10 cellular contexts compared by ENCODE assay signal in genomic region chr22:37243402-37244113, GRCh38. TPM values are rescaled to one million over a fixed set of nuclear protein-coding genes. Genes with fewer than 3 reads are reported as not detected.
DNase-seq lines count a peak whose midpoint lies in the region; ATAC-seq and TF ChIP-seq lines count a peak whose summit lies in the region.
"Had no signal": no experiment of that assay in that cellular context is flagged by ENCODE, and none has a peak within 500 bp of the region (broad histone marks: within the 10 kb centered on the region; RNA-seq: fewer than 3 reads in every experiment).

No MANE protein-coding gene starts in this region.

- no peaks in the 10 kb centered on the region for H4K20me1 ChIP-seq in osteoblast (ENCODE audit: insufficient read depth, low read length)

- DNase-seq in cardiac fibroblast (ENCODE audit: low read depth in 2 of 2) (no peak), osteoblast (ENCODE audit: insufficient read length, low spot score, missing footprints) (peak; percentile 52), COLO668 (lab: John Stamatoyannopoulos, UW; ENCODE audit: unreplicated experiment) (no peak), hepatic stellate cell (ENCODE audit: low spot score) (no peak), testis (no peak)

- H3K4me2 ChIP-seq in osteoblast (ENCODE audit: insufficient read depth, low read length), result peak overlapping the region; percentile 92

- H3K36me3 ChIP-seq in osteoblast (ENCODE audit: insufficient read depth, low read length) (peaks cover 9% of the 10 kb centered on the region), testis (ENCODE audit: low read depth, missing control alignments) (no peaks in the 10 kb centered on the region)

- H3K4me1 ChIP-seq in osteoblast (ENCODE audit: insufficient read depth, low read length) (peaks cover 27% of the 10 kb centered on the region), testis (no peaks in the 10 kb centered on the region)
- H3K4me1 ChIP-seq: parathyroid adenoma had no signal

- TF ChIP-seq POLR2A in testis (IDR thresholded peaks at IDR 0.05), result no peak

- peak overlapping the region; percentile 94 for H2AFZ ChIP-seq in osteoblast (ENCODE audit: low read length)
- H2AFZ ChIP-seq: parathyroid adenoma had no signal

- H3K4me3 ChIP-seq in cardiac fibroblast (replicated peaks in 1 of 2; ENCODE audit: low read depth in 2 of 2, low read length in 2 of 2) (peak overlapping the region; percentile 58 to 71), osteoblast (ENCODE audit: insufficient read depth, low read length) (peak overlapping the region; percentile 81), testis (no peak overlapping the region)

- WGBS in testis, 2 donors, result 43 to 54% methylated on average over 4 to 10 of the region's 12 CpGs

- H3K79me2 ChIP-seq in osteoblast (ENCODE audit: insufficient read depth, low read length), result peaks cover 11% of the 10 kb centered on the region
- H3K79me2 ChIP-seq: parathyroid adenoma had no signal

- ATAC-seq in GM18907 (IDR thresholded peaks at IDR 0.05; ENCODE audit: unreplicated experiment), result peak; percentile 15
- peak; percentile 6 for ATAC-seq in HG03521 (IDR thresholded peaks at IDR 0.05; ENCODE audit: unreplicated experiment)
- no peak for ATAC-seq in GM18502 (IDR thresholded peaks at IDR 0.05; ENCODE audit: poor library complexity, unreplicated experiment)

- H3K27me3 ChIP-seq in osteoblast (ENCODE audit: insufficient read depth, low read length) (no peaks in the 10 kb centered on the region), testis (no peaks in the 10 kb centered on the region)

- H3K27ac ChIP-seq in osteoblast (ENCODE audit: low read depth, low read length), result peak overlapping the region; percentile 32
- H3K27ac ChIP-seq in testis, result no peak overlapping the region
- H3K27ac ChIP-seq: parathyroid adenoma had no signal

- TF ChIP-seq CTCF in cardiac fibroblast (IDR thresholded peaks at IDR 0.05; ENCODE audit: low read depth, low read length) (no peak), osteoblast (IDR thresholded peaks at IDR 0.05; ENCODE audit: extremely low read depth, low read depth, low read length) (no peak), testis (IDR thresholded peaks at IDR 0.05) (no peak)

- intact Hi-C loops in testis (cut with DNase I; ENCODE audit: low total_unique reads), result no loop called here

- H3K9me3 ChIP-seq in osteoblast (ENCODE audit: low read depth, low read length), result no peaks in the 10 kb centered on the region
- H3K9me3 ChIP-seq in testis, result no peaks in the 10 kb centered on the region

RNA-seq across cellular contexts. Expression of gene RAC2, which starts 0.5 kb away (rescaled TPM):
- total RNA-seq in osteoblast, result 13.6 and 14.5 TPM in 2 replicates
- total RNA-seq in testis, result 10 to 100 TPM in 1 of 2 donors, 1 to 10 TPM in 1; 1.2 to 10.7 TPM
- polyA plus RNA-seq in testis (ENCODE audit: insufficient read depth, low read depth, low replicate concordance), result 15.5 TPM
- total RNA-seq: SK-MEL-5 had no signal

RNA-seq across cellular contexts. Expression of gene SSTR3, which starts 31.3 kb away (rescaled TPM):
- total RNA-seq in osteoblast (not detected in 2 replicates), testis (10 to 100 TPM; 40.1 to 54.4 TPM)
- polyA plus RNA-seq in testis (ENCODE audit: insufficient read depth, low read depth, low replicate concordance), result 26.8 TPM
- total RNA-seq: SK-MEL-5 had no signal

RNA-seq across cellular contexts. Expression of gene CYTH4, which starts 38.8 kb away (rescaled TPM):
- total RNA-seq in osteoblast (0.59 and 0.72 TPM in 2 replicates), testis (1 to 10 TPM; 2.7 to 7.2 TPM)
- polyA plus RNA-seq in testis (ENCODE audit: insufficient read depth, low read depth, low replicate concordance), result 6.8 TPM

RNA-seq across cellular contexts. Expression of gene C1QTNF6, which starts 55.5 kb away (rescaled TPM):
- 11.9 and 18.3 TPM in 2 replicates for total RNA-seq in osteoblast
- total RNA-seq in testis, result 10 to 100 TPM; 12.6 to 14.8 TPM
- polyA plus RNA-seq in testis (ENCODE audit: insufficient read depth, low read depth, low replicate concordance), result 15.0 TPM

Comparison
In these comparisons a context has a peak if more than half of its experiments do, and no peak if none do; other contexts are left out.
1. H3K4me3 ChIP-seq: peak in cardiac fibroblast (2 of 2) and osteoblast (single experiment); none in testis (0 of 2).
2. RNA of gene SSTR3, which starts 31.3 kb away (total RNA-seq): 40.1 to 54.4 TPM in testis; not detected in osteoblast; every median in the first group is over 10 times any median in the second.